Comparison of ENCODE assay signal across 8 cellular contexts in the genomic region with DNA sequence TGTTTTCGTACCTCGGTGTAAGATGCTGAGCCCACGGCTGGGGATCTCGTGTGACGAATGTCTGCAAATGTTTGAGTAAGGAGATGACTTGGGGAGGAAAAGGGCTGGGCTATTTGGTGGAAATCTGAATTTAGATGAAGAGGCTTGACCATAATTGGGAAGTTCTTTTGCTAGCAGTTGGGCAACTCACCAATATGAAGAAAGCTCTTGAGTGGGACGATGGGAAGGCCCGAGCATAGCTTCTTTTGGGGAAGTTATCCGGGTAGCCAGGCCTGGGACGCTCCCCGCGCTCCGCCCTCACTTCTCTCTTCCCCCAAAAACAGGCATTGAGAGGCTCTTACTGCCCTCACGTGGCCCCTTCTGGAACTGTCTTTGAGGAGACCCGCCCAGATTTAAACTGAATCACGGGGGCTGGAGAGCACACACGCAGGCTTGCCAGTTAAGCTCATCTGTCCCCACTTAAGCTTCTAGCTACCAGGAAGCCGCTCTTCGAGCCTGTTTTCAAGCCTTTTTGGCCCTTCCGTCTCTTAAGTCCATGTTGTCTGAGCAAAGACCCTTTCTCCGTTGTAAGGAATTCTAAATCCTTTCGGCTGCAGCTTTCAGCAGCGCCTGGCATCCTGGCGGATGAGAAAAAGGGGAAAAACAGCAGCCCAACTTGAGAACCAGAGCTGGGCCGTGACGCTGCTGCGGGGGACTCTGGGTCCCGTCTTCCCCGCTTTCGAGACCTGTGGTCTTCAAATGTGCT.
A peak's percentile ranks its signal among the peaks of the same experiment; 100 is the strongest.
DNase-seq lines count a peak whose midpoint lies in the region; ATAC-seq and TF ChIP-seq lines count a peak whose summit lies in the region.

No MANE protein-coding gene starts in this region.

- peaks cover 7% of the 10 kb centered on the region for H3K27me3 ChIP-seq in CD4-positive, CD25-positive, alpha-beta regulatory T cell (ENCODE audit: control insufficient read depth, insufficient read depth, low read length)
- no peaks in the 10 kb centered on the region for H3K27me3 ChIP-seq in dorsolateral prefrontal cortex
- H3K27me3 ChIP-seq in right lobe of liver = no peaks in the 10 kb centered on the region

- H3K27me3 Mint-ChIP-seq in CD4-positive, CD25-positive, alpha-beta regulatory T cell = peaks cover 39% of the 10 kb centered on the region

- TF ChIP-seq CTCF in dorsolateral prefrontal cortex (IDR thresholded peaks at IDR 0.05 in 54 of 56, conservative IDR thresholded peaks at IDR 0.05 in 2 of 56; ENCODE audit: low read depth in 1 of 56, partially characterized antibody in 56 of 56) (peak; percentile 60 to 90 (median 79)), right lobe of liver (IDR thresholded peaks at IDR 0.05) (peak; percentile 80 to 84 (median 82))

- peak; percentile 98 to 99 for ATAC-seq in CD4-positive, CD25-positive, alpha-beta regulatory T cell (ENCODE audit: low read depth in 2 of 2)
- ATAC-seq in GM19324 (IDR thresholded peaks at IDR 0.05; ENCODE audit: low FRiP score, unreplicated experiment) (peak; percentile 94), HG03460 (IDR thresholded peaks at IDR 0.05; ENCODE audit: unreplicated experiment) (peak; percentile 96), right lobe of liver (peak; percentile 97 to 99 (median 99))

- intact Hi-C loops in dorsolateral prefrontal cortex (cut with DNase I) = loop anchor here (5.0 to 10.0 kb wide), 3 partner anchors 104 to 467 kb away; a partner anchor contains a TSS
- intact Hi-C loops in right lobe of liver (cut with DNase I) = no loop called here

- peak; percentile 68 to 89 (median 80) for DNase-seq in CD4-positive, CD25-positive, alpha-beta regulatory T cell
- peak; percentile 95 for DNase-seq in NCI-H69 (lab: John Stamatoyannopoulos, UW)
- peak; percentile 77 to 85 for DNase-seq in activated CD4-positive, alpha-beta T cell treated with anti-CD3 and anti-CD28 coated beads, Interleukin-2, amount 50 U/mL, for 24 hours (ENCODE audit: low read depth in 1 of 2, low spot score in 1 of 2)
- DNase-seq in dorsolateral prefrontal cortex = peak; percentile 63 to 90 (median 82)
- DNase-seq in right lobe of liver = peak; percentile 86 to 89 (median 88)
- peak; percentile 90 for DNase-seq in stimulated activated CD4-positive, alpha-beta T cell treated with anti-CD3 and anti-CD28 coated beads, Interleukin-4, amount 100 ng/mL, for 24 hours

- 22% methylated on average over 17 of the region's 29 CpGs for WGBS in right lobe of liver (ENCODE audit: insufficient coverage, low coverage, low lambda C conversion rate, missing lambda C conversion rate)

- peak overlapping the region; percentile 73 to 86 (median 85) for H3K27ac Mint-ChIP-seq in CD4-positive, CD25-positive, alpha-beta regulatory T cell

- peak; percentile 34 for TF ChIP-seq POLR2A in right lobe of liver (IDR thresholded peaks at IDR 0.05)

- H3K36me3 ChIP-seq in CD4-positive, CD25-positive, alpha-beta regulatory T cell (ENCODE audit: control insufficient read depth, insufficient read depth, low read length) = no peaks in the 10 kb centered on the region
- H3K36me3 ChIP-seq in right lobe of liver = peaks cover 0 to 10% (median 0%) of the 10 kb centered on the region in 4 donors

- peak overlapping the region in 3 of 4 donors; percentile 37 to 64 (median 59) for H3K4me3 Mint-ChIP-seq in CD4-positive, CD25-positive, alpha-beta regulatory T cell

- H3K36me3 Mint-ChIP-seq in CD4-positive, CD25-positive, alpha-beta regulatory T cell = no peaks in the 10 kb centered on the region

- H3K27ac ChIP-seq in CD4-positive, CD25-positive, alpha-beta regulatory T cell (ENCODE audit: insufficient read depth, low read length, poor library complexity, severe bottlenecking) = no peak overlapping the region
- H3K27ac ChIP-seq in dorsolateral prefrontal cortex = peak overlapping the region in 57 of 59 donors; percentile 8 to 94 (median 79)
- peak overlapping the region; percentile 57 to 66 (median 57) for H3K27ac ChIP-seq in right lobe of liver

- peaks cover 9% of the 10 kb centered on the region for H3K4me1 ChIP-seq in CD4-positive, CD25-positive, alpha-beta regulatory T cell (ENCODE audit: control insufficient read depth, insufficient read depth, low read length, poor library complexity, severe bottlenecking)
- peaks cover 0 to 10% (median 3%) of the 10 kb centered on the region in 4 donors for H3K4me1 ChIP-seq in right lobe of liver

- peaks cover 5 to 14% (median 10%) of the 10 kb centered on the region in 4 donors for H3K4me1 Mint-ChIP-seq in CD4-positive, CD25-positive, alpha-beta regulatory T cell

- no peak overlapping the region for H3K4me3 ChIP-seq in CD4-positive, CD25-positive, alpha-beta regulatory T cell (ENCODE audit: low read depth, low read length)
- H3K4me3 ChIP-seq in dorsolateral prefrontal cortex (peak overlapping the region; percentile 22 to 71 (median 57)), right lobe of liver (peak overlapping the region in 2 of 3 donors; percentile 8 to 31)

- H3K9me3 ChIP-seq in CD4-positive, CD25-positive, alpha-beta regulatory T cell (ENCODE audit: control insufficient read depth in 2 of 2, low read length in 2 of 2) = no peaks in the 10 kb centered on the region
- H3K9me3 ChIP-seq in right lobe of liver = no peaks in the 10 kb centered on the region

- H3K9me3 Mint-ChIP-seq in CD4-positive, CD25-positive, alpha-beta regulatory T cell = peaks cover 0 to 1% (median 0%) of the 10 kb centered on the region in 7 donors

Comparison
In these comparisons a context has a peak if more than half of its experiments do, and no peak if none do; other contexts are left out.
1. intact Hi-C loops: an anchor here in dorsolateral prefrontal cortex (5.0 to 10.0 kb wide); none called in right lobe of liver.